13 cellular contexts compared by ENCODE assay signal in the genomic region with DNA sequence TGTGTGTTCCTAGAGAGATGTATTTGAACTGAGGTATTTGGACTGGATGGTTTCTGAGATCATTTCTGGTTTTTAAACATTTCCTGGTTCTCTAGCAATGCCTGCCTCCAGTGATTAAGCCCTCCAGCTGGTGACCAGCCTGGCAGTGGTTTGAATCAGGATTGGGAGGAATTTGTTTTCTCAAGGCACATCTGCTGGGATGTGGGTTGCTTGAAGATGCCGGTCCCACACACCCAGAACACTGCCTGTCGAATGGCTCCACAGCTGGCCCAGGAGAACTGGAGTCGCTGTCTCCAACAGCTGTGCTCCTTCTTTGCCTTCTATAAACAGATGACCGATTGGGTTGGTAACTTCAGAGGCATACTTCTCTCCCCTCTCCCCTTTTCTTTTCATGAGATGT.
DNase-seq lines count a peak whose midpoint lies in the region; ATAC-seq, FAIRE-seq and TF ChIP-seq lines count a peak whose summit lies in the region.
"Had no signal": no experiment of that assay in that cellular context is flagged by ENCODE, and none has a peak within 500 bp of the region (broad histone marks: within the 10 kb centered on the region; RNA-seq: fewer than 3 reads in every experiment).

No MANE protein-coding gene starts in this region.

- H3K27me3 Mint-ChIP-seq in T-cell = no peaks in the 10 kb centered on the region
- H3K27me3 Mint-ChIP-seq: stimulated activated naive CD8-positive, alpha-beta T cell treated with anti-CD3 and anti-CD28 coated beads, Interleukin-15, amount 100 ng/mL, for 72 hours had no signal

- no peaks in the 10 kb centered on the region for H3K27me3 ChIP-seq in bronchial epithelial cell (ENCODE audit: control insufficient read depth, insufficient read depth, low read length)
- H3K27me3 ChIP-seq: heart right ventricle had no signal

- DNase-seq in AG08395 (ENCODE audit: low spot score) (peak; percentile 91), HCEC 1CT (peak; percentile 85), bronchial epithelial cell (ENCODE audit: low read depth) (peak; percentile 14), left kidney (ENCODE audit: low read depth, low spot score) (peak; percentile 59), T-cell (no peak), retina (no peak), NCI-H1105 (lab: John Stamatoyannopoulos, UW) (no peak)
- DNase-seq: activated CD4-positive, alpha-beta T cell treated with anti-CD3 and anti-CD28 coated beads for 4 hours; heart right ventricle; NCI-H1436 treated with DMSO at 0.1 percent for 48 hours; stimulated activated naive CD8-positive, alpha-beta T cell treated with anti-CD3 and anti-CD28 coated beads, Interleukin-15, amount 100 ng/mL, for 72 hours had no signal

- CTCF ChIA-PET in T-cell (lab: Charles Lee) = no interaction called here

- FAIRE-seq in bronchial epithelial cell (lab: Jason Lieb, UNC) = no peak

- H3K36me3 Mint-ChIP-seq in T-cell = peaks cover 9% of the 10 kb centered on the region
- H3K36me3 Mint-ChIP-seq: activated naive CD4-positive, alpha-beta T cell treated with anti-CD3 and anti-CD28 coated beads, Interleukin-2, amount 50 U/mL, for 72 hours had no signal

- no peak overlapping the region for H3K27ac Mint-ChIP-seq in T-cell
- H3K27ac Mint-ChIP-seq: activated naive CD4-positive, alpha-beta T cell treated with anti-CD3 and anti-CD28 coated beads, Interleukin-2, amount 50 U/mL, for 72 hours; stimulated activated naive CD8-positive, alpha-beta T cell treated with anti-CD3 and anti-CD28 coated beads, Interleukin-15, amount 100 ng/mL, for 72 hours had no signal

- H3K9me3 Mint-ChIP-seq in T-cell = peaks cover 0 to 2% (median 0%) of the 10 kb centered on the region in 3 donors
- H3K9me3 Mint-ChIP-seq: activated naive CD4-positive, alpha-beta T cell treated with anti-CD3 and anti-CD28 coated beads, Interleukin-2, amount 50 U/mL, for 72 hours had no signal

- H3K4me3 Mint-ChIP-seq in T-cell = no peak overlapping the region
- H3K4me3 Mint-ChIP-seq: stimulated activated naive CD8-positive, alpha-beta T cell treated with anti-CD3 and anti-CD28 coated beads, Interleukin-15, amount 100 ng/mL, for 72 hours had no signal

- ATAC-seq in GM18909 (IDR thresholded peaks at IDR 0.05; ENCODE audit: poor library complexity, unreplicated experiment) (no peak), T-cell (replicated peaks in 1 of 4) (no peak)
- ATAC-seq: activated naive CD4-positive, alpha-beta T cell treated with anti-CD3 and anti-CD28 coated beads, Interleukin-2, amount 50 U/mL, for 72 hours; stimulated activated naive CD8-positive, alpha-beta T cell treated with anti-CD3 and anti-CD28 coated beads, Interleukin-15, amount 100 ng/mL, for 72 hours had no signal

- TF ChIP-seq CTCF in bronchial epithelial cell (IDR thresholded peaks at IDR 0.05; ENCODE audit: insufficient read depth, low read length, severe bottlenecking) = no peak

- no peaks in the 10 kb centered on the region for H3K4me1 Mint-ChIP-seq in T-cell
- H3K4me1 Mint-ChIP-seq: stimulated activated naive CD8-positive, alpha-beta T cell treated with anti-CD3 and anti-CD28 coated beads, Interleukin-15, amount 100 ng/mL, for 72 hours had no signal

- no peaks in the 10 kb centered on the region for H3K36me3 ChIP-seq in bronchial epithelial cell (ENCODE audit: control insufficient read depth, insufficient read depth, low read length)
- H3K36me3 ChIP-seq: heart right ventricle had no signal

- POLR2A ChIA-PET in T-cell (lab: Charles Lee) = no interaction called here

- no peak overlapping the region for H3K4me3 ChIP-seq in bronchial epithelial cell (ENCODE audit: low read depth, low read length)
- H3K4me3 ChIP-seq: heart right ventricle had no signal

Comparison
In these comparisons a context has a peak if more than half of its experiments do, and no peak if none do; other contexts are left out.
1. DNase-seq: peak in AG08395 (single experiment), HCEC 1CT (single experiment), bronchial epithelial cell (single experiment) and left kidney (single experiment); none in T-cell (0 of 34), retina (single experiment) and NCI-H1105 (single experiment).